Comparison of ENCODE assay signal across 14 cellular contexts in genomic region chr6:42177514-42178364, GRCh38. TPM values are rescaled to one million over a fixed set of nuclear protein-coding genes. Genes with fewer than 3 reads are reported as not detected.
DNase-seq lines count a peak whose midpoint lies in the region; ATAC-seq, FAIRE-seq and TF ChIP-seq lines count a peak whose summit lies in the region.
"Had no signal": no experiment of that assay in that cellular context is flagged by ENCODE, and none has a peak within 500 bp of the region (broad histone marks: within the 10 kb centered on the region; RNA-seq: fewer than 3 reads in every experiment).

No MANE protein-coding gene starts in this region.

- no peaks in the 10 kb centered on the region for H3K9me3 Mint-ChIP-seq in type B pancreatic cell
- H3K9me3 Mint-ChIP-seq: IgD-negative memory B cell had no signal

- no peak overlapping the region for H3K18ac ChIP-seq in mesenchymal stem cell (ENCODE audit: low read depth in 1 of 2, low read length in 2 of 2)

- peak; percentile 5 for DNase-seq in stimulated activated CD4-positive, alpha-beta T cell treated with anti-CD3 and anti-CD28 coated beads, Interleukin-12 subunit alpha, Interleukin-12 subunit beta, amount 100 ng/mL, for 4 hours
- DNase-seq in stimulated activated CD4-positive, alpha-beta T cell treated with anti-CD3 and anti-CD28 coated beads, Interleukin-4, amount 100 ng/mL, for 24 hours = no peak
- DNase-seq in K562 (ENCODE audit: extremely low read depth in 1 of 4, low spot score in 3 of 4) = peak in 2 of 4 experiments; percentile 43 to 56
- DNase-seq in mesenchymal stem cell = no peak
- no peak for DNase-seq in type B pancreatic cell (ENCODE audit: extremely low spot score, unreplicated experiment)
- no peak for DNase-seq in NCI-H1694 (lab: John Stamatoyannopoulos, UW)
- DNase-seq in DMS153 (lab: John Stamatoyannopoulos, UW) = no peak
- DNase-seq: NCI-H2081 had no signal

- no peak overlapping the region for H2BK5ac ChIP-seq in mesenchymal stem cell (ENCODE audit: low read depth, low read length, poor library complexity, severe bottlenecking)

- TF ChIP-seq POLR2A in K562 (conservative IDR thresholded peaks at IDR 0.05) = no peak

- H2BK12ac ChIP-seq in mesenchymal stem cell (ENCODE audit: low read length in 2 of 2) = no peak overlapping the region

- FAIRE-seq in K562 (lab: Jason Lieb, UNC) = no peak
- FAIRE-seq: G401.6, TTC549 had no signal

- H2BK15ac ChIP-seq in mesenchymal stem cell (ENCODE audit: low read depth, poor library complexity, severe bottlenecking) = peak overlapping the region; percentile 38

- TF ChIP-seq EP300 in K562 (IDR thresholded peaks at IDR 0.05; ENCODE audit: low read length) = no peak

- H3K4me1 Mint-ChIP-seq in type B pancreatic cell (ENCODE audit: unreplicated experiment) = no peaks in the 10 kb centered on the region

- no peak overlapping the region for H2AFZ ChIP-seq in K562 (ENCODE audit: low read depth, low read length)
- peak overlapping the region; percentile 6 for H2AFZ ChIP-seq in mesenchymal stem cell (ENCODE audit: low read depth, low read length)

- TF ChIP-seq RAD21 in K562 (CRISPR knock-in tag; conservative IDR thresholded peaks at IDR 0.05 in 1 of 2, IDR thresholded peaks at IDR 0.05 in 1 of 2) = no peak

- no peaks in the 10 kb centered on the region for H4K20me1 ChIP-seq in K562 (replicated peaks; ENCODE audit: control insufficient read depth, insufficient read depth, low read length)

- H3K4me2 ChIP-seq in K562 (ENCODE audit: insufficient read depth, low read length) (no peak overlapping the region), mesenchymal stem cell (ENCODE audit: low read length, poor library complexity, severe bottlenecking) (no peak overlapping the region)

- H3K4me3 ChIP-seq in K562 (no peak overlapping the region), mesenchymal stem cell (ENCODE audit: insufficient read depth in 1 of 2, low read depth in 1 of 2, low read length in 2 of 2) (no peak overlapping the region)

- no peaks in the 10 kb centered on the region for H3K9me3 ChIP-seq in K562 (replicated peaks; ENCODE audit: control insufficient read depth, insufficient read depth, low read depth, low read length)
- no peaks in the 10 kb centered on the region for H3K9me3 ChIP-seq in mesenchymal stem cell (ENCODE audit: control insufficient read depth, low read length)

- intact Hi-C loops in K562 (cut with micrococcal nuclease) = no loop called here

- H3K4me3 Mint-ChIP-seq in type B pancreatic cell = peak overlapping the region; percentile 79
- H3K4me3 Mint-ChIP-seq: activated naive CD8-positive, alpha-beta T cell had no signal

- no peak overlapping the region for H3K27ac ChIP-seq in K562 (ENCODE audit: extremely low read depth, low read depth, low read length)
- no peak overlapping the region for H3K27ac ChIP-seq in mesenchymal stem cell (ENCODE audit: low read length, poor library complexity, severe bottlenecking)

- H3K4me1 ChIP-seq in K562 (replicated peaks in 1 of 2; ENCODE audit: control insufficient read depth in 2 of 2, insufficient read depth in 2 of 2, low read length in 2 of 2) = peaks cover 4 to 28% of the 10 kb centered on the region in 2 experiments; a peak in 4 of 5 replicates
- no peaks in the 10 kb centered on the region for H3K4me1 ChIP-seq in mesenchymal stem cell (ENCODE audit: control insufficient read depth, insufficient read depth, low read depth, low read length)

- POLR2A ChIA-PET in K562 (lab: Yijun Ruan, JAX) = interaction anchor here (0.6 to 1.2 kb wide), 4 partner anchors 16 to 307 kb away, joined by 3 to 4 read pairs (median 3); partner anchors contain the start of gene GUCA1B

- no peak overlapping the region for H3K23ac ChIP-seq in mesenchymal stem cell (ENCODE audit: low read length in 2 of 2)

- H2BK120ac ChIP-seq in mesenchymal stem cell (ENCODE audit: low read depth, low read length) = no peak overlapping the region

- H3K4ac ChIP-seq in mesenchymal stem cell (ENCODE audit: low read depth in 1 of 2, low read length in 2 of 2) = no peak overlapping the region

- WGBS in K562 (ENCODE audit: insufficient coverage, low coverage, missing lambda C conversion rate) = 54% methylated on average over 20 of the region's 27 CpGs
- WGBS in mesenchymal stem cell = 24% methylated on average over 27 of the region's 27 CpGs

- in situ Hi-C loops in K562 (cut with MboI) = no loop called here

- no peak for ATAC-seq in K562
- no peak for ATAC-seq in GM21737 (IDR thresholded peaks at IDR 0.05; ENCODE audit: unreplicated experiment)

- H2AK5ac ChIP-seq in mesenchymal stem cell (ENCODE audit: low read length, severe bottlenecking) = no peak overlapping the region

- no peak overlapping the region for H3K14ac ChIP-seq in mesenchymal stem cell (ENCODE audit: low read length in 2 of 2)

- no peak overlapping the region for H4K8ac ChIP-seq in mesenchymal stem cell (ENCODE audit: low read length)

- no peaks in the 10 kb centered on the region for H3K9me1 ChIP-seq in K562 (ENCODE audit: control insufficient read depth, insufficient read depth, low read length)

- H3K36me3 Mint-ChIP-seq in type B pancreatic cell = no peaks in the 10 kb centered on the region
- H3K36me3 Mint-ChIP-seq: activated naive CD8-positive, alpha-beta T cell had no signal

- no peaks in the 10 kb centered on the region for H3K79me1 ChIP-seq in mesenchymal stem cell (replicated peaks; ENCODE audit: low read length, poor library complexity, severe bottlenecking)

- H3K9ac ChIP-seq in K562 (ENCODE audit: insufficient read depth in 1 of 2, low read depth in 2 of 2, low read length in 2 of 2) = no peak overlapping the region
- H3K9ac ChIP-seq in mesenchymal stem cell (ENCODE audit: low read length) = no peak overlapping the region

- CTCF ChIA-PET in K562 (lab: Yijun Ruan, JAX; ENCODE audit: low intra/inter-chr PET ratio) = no interaction called here

- TF ChIP-seq CTCF in K562 (IDR thresholded peaks at IDR 0.05 in 2 of 3, conservative IDR thresholded peaks at IDR 0.05 in 1 of 3; ENCODE audit: insufficient read depth in 2 of 3, low read depth in 1 of 3, low read length in 3 of 3) = no peak
- no peak for TF ChIP-seq CTCF in type B pancreatic cell (conservative IDR thresholded peaks at IDR 0.05)

- H3K27ac Mint-ChIP-seq in type B pancreatic cell = no peak overlapping the region
- H3K27ac Mint-ChIP-seq: activated naive CD8-positive, alpha-beta T cell had no signal

- H3K27me3 ChIP-seq in K562 (ENCODE audit: control insufficient read depth in 2 of 2, insufficient read depth in 2 of 2, low read length in 2 of 2) = no peaks in the 10 kb centered on the region
- H3K27me3 ChIP-seq in mesenchymal stem cell (ENCODE audit: control insufficient read depth in 1 of 2, insufficient read depth in 1 of 2, low read length in 2 of 2) = peaks cover 0 to 11% of the 10 kb centered on the region in 2 experiments

- H3K36me3 ChIP-seq in K562 (ENCODE audit: control insufficient read depth, insufficient read depth, low read length) (no peaks in the 10 kb centered on the region), mesenchymal stem cell (ENCODE audit: control insufficient read depth in 1 of 2, insufficient read depth in 2 of 2, low read depth in 1 of 2, low read length in 2 of 2) (no peaks in the 10 kb centered on the region)

- no peaks in the 10 kb centered on the region for H3K79me2 ChIP-seq in K562 (ENCODE audit: control insufficient read depth, insufficient read depth, low read length)

- BruUV-seq in K562 (replicated peaks; lab: Mats Ljungman, UMichigan) = no TSS peak

- no peak overlapping the region for H4K91ac ChIP-seq in mesenchymal stem cell (ENCODE audit: low read length)

- peaks cover 6% of the 10 kb centered on the region for H3K27me3 Mint-ChIP-seq in type B pancreatic cell

RNA-seq across cellular contexts. Expression of gene GUCA1A, which starts 4.6 kb away (rescaled TPM):
- total RNA-seq in K562 (2011; cell fraction: chromatin; rRNA removed; ENCODE audit: low replicate concordance) = not detected in 2 replicates
- not detected in 2 replicates for total RNA-seq in K562 (2011; cell fraction: nucleolus; rRNA removed)
- not detected in 2 replicates for total RNA-seq in K562 (2011; cell fraction: nucleoplasm; rRNA removed)
- total RNA-seq in K562 (2014; rRNA removed) (not detected in 2 replicates), K562 (2014; rRNA removed; fragmentation: Illumina TruSeq; extraction: Trizol) (not detected in 2 replicates), K562 (2015; rRNA removed; fragmentation: Illumina TruSeq; extraction: Trizol) (not detected in 2 replicates), K562 (2021) (not detected in 2 replicates), type B pancreatic cell (ENCODE audit: low replicate concordance) (0.41 and 0.57 TPM in 2 replicates)
- polyA plus RNA-seq in K562 (2011; rRNA removed) (not detected in 2 replicates), K562 (2014; fragmentation: Illumina TruSeq; extraction: Trizol) (not detected in 2 replicates), K562 (2014; fragmentation: Nextera tagmentation; extraction: Ambion mirVana) (not detected), K562 (2014; rRNA removed) (not detected in 2 replicates)
- polyA plus RNA-seq in K562 (2011; cell fraction: cytosol; rRNA removed) = not detected in 2 replicates
- polyA plus RNA-seq in K562 (2011; cell fraction: nucleus; rRNA removed) = not detected in 2 replicates
- polyA plus RNA-seq in K562 (2012) = not detected in 2 replicates
- not detected in 2 replicates for polyA minus RNA-seq in K562 (2011; rRNA and poly(A)+ RNA removed)
- polyA minus RNA-seq in K562 (2011; cell fraction: cytosol; rRNA and poly(A)+ RNA removed) = not detected in 2 replicates
- polyA minus RNA-seq in K562 (2011; cell fraction: nucleus; rRNA and poly(A)+ RNA removed) = not detected in 2 replicates
- 0.19 TPM for polyA plus RNA-seq in mesenchymal stem cell (2013, experiment 1 of 2)
- polyA plus RNA-seq in mesenchymal stem cell (2013, experiment 2 of 2) = 0.05 TPM
- total RNA-seq: RPMI7951 had no signal
- polyA plus RNA-seq: IgD-negative memory B cell had no signal

RNA-seq across cellular contexts. Expression of gene GUCA1B, which starts 17.0 kb away (rescaled TPM):
- total RNA-seq in K562 (2011; cell fraction: chromatin; rRNA removed; ENCODE audit: low replicate concordance) = 3.9 and 6.5 TPM in 2 replicates
- total RNA-seq in K562 (2011; cell fraction: nucleolus; rRNA removed) = 3.2 and 3.3 TPM in 2 replicates
- total RNA-seq in K562 (2011; cell fraction: nucleoplasm; rRNA removed) = 5.9 and 7.7 TPM in 2 replicates
- total RNA-seq in K562 (2014; rRNA removed) = 0.20 and 0.23 TPM in 2 replicates
- total RNA-seq in K562 (2014; rRNA removed; fragmentation: Illumina TruSeq; extraction: Trizol) = 0.69 and 0.77 TPM in 2 replicates
- 0.34 and 0.51 TPM in 2 replicates for total RNA-seq in K562 (2015; rRNA removed; fragmentation: Illumina TruSeq; extraction: Trizol)
- total RNA-seq in K562 (2021) = 0.92 and 0.95 TPM in 2 replicates
- 0.54 and 1.7 TPM in 2 replicates for polyA plus RNA-seq in K562 (2011; rRNA removed)
- 0.19 and 1.4 TPM in 2 replicates for polyA plus RNA-seq in K562 (2011; cell fraction: cytosol; rRNA removed)
- polyA plus RNA-seq in K562 (2011; cell fraction: nucleus; rRNA removed) = 2.5 and 3.8 TPM in 2 replicates
- polyA plus RNA-seq in K562 (2012) = 0.40 and 1.4 TPM in 2 replicates
- polyA plus RNA-seq in K562 (2014; fragmentation: Illumina TruSeq; extraction: Trizol) = 0.43 and 0.48 TPM in 2 replicates
- polyA plus RNA-seq in K562 (2014; fragmentation: Nextera tagmentation; extraction: Ambion mirVana) = not detected
- 0.21 TPM in 1 of 2 replicates, not detected in the other for polyA plus RNA-seq in K562 (2014; rRNA removed)
- polyA minus RNA-seq in K562 (2011; rRNA and poly(A)+ RNA removed) = 0.60 and 1.3 TPM in 2 replicates
- not detected in 2 replicates for polyA minus RNA-seq in K562 (2011; cell fraction: cytosol; rRNA and poly(A)+ RNA removed)
- polyA minus RNA-seq in K562 (2011; cell fraction: nucleus; rRNA and poly(A)+ RNA removed) = 0.54 and 1.7 TPM in 2 replicates
- 0.32 TPM for polyA plus RNA-seq in mesenchymal stem cell (2013, experiment 1 of 2)
- 0.29 TPM for polyA plus RNA-seq in mesenchymal stem cell (2013, experiment 2 of 2)
- total RNA-seq in type B pancreatic cell (ENCODE audit: low replicate concordance) = 0.67 and 1.1 TPM in 2 replicates
- total RNA-seq: RPMI7951 had no signal

RNA-seq across cellular contexts. Expression of gene C6orf132, which starts 35.3 kb away (rescaled TPM):
- 1.0 and 1.2 TPM in 2 replicates for total RNA-seq in K562 (2011; cell fraction: chromatin; rRNA removed; ENCODE audit: low replicate concordance)
- 0.53 and 1.0 TPM in 2 replicates for total RNA-seq in K562 (2011; cell fraction: nucleolus; rRNA removed)
- total RNA-seq in K562 (2011; cell fraction: nucleoplasm; rRNA removed) = 1.0 and 2.0 TPM in 2 replicates
- total RNA-seq in K562 (2014; rRNA removed) = 0.14 and 0.20 TPM in 2 replicates
- 0.16 and 0.18 TPM in 2 replicates for total RNA-seq in K562 (2014; rRNA removed; fragmentation: Illumina TruSeq; extraction: Trizol)
- total RNA-seq in K562 (2015; rRNA removed; fragmentation: Illumina TruSeq; extraction: Trizol) = 0.08 and 0.11 TPM in 2 replicates
- total RNA-seq in K562 (2021) = 0.22 and 0.35 TPM in 2 replicates
- 0.20 and 0.21 TPM in 2 replicates for polyA plus RNA-seq in K562 (2011; rRNA removed)
- polyA plus RNA-seq in K562 (2011; cell fraction: cytosol; rRNA removed) = 0.16 and 0.25 TPM in 2 replicates
- 0.20 and 0.33 TPM in 2 replicates for polyA plus RNA-seq in K562 (2011; cell fraction: nucleus; rRNA removed)
- 0.21 and 0.35 TPM in 2 replicates for polyA plus RNA-seq in K562 (2012)
- 0.10 TPM in 2 replicates for polyA plus RNA-seq in K562 (2014; fragmentation: Illumina TruSeq; extraction: Trizol)
- polyA plus RNA-seq in K562 (2014; fragmentation: Nextera tagmentation; extraction: Ambion mirVana) = under 1 TPM; 0.06 to 0.08 TPM
- polyA plus RNA-seq in K562 (2014; rRNA removed) = 0.16 and 0.26 TPM in 2 replicates
- polyA minus RNA-seq in K562 (2011; rRNA and poly(A)+ RNA removed) = 0.51 and 0.67 TPM in 2 replicates
- 0.19 TPM in 1 of 2 replicates, not detected in the other for polyA minus RNA-seq in K562 (2011; cell fraction: cytosol; rRNA and poly(A)+ RNA removed)
- polyA minus RNA-seq in K562 (2011; cell fraction: nucleus; rRNA and poly(A)+ RNA removed) = 0.40 and 0.44 TPM in 2 replicates
- polyA plus RNA-seq in mesenchymal stem cell (2013, experiment 1 of 2) = 2.1 TPM
- polyA plus RNA-seq in mesenchymal stem cell (2013, experiment 2 of 2) = 2.2 TPM
- total RNA-seq in type B pancreatic cell (ENCODE audit: low replicate concordance) = 22.9 and 56.4 TPM in 2 replicates
- total RNA-seq: RPMI7951 had no signal
- polyA plus RNA-seq: IgD-negative memory B cell had no signal

RNA-seq across cellular contexts. Expression of gene MRPS10, which starts 39.9 kb away (rescaled TPM):
- total RNA-seq in K562 (2011; cell fraction: chromatin; rRNA removed; ENCODE audit: low replicate concordance) = 25.3 and 53.6 TPM in 2 replicates
- 17.6 and 18.5 TPM in 2 replicates for total RNA-seq in K562 (2011; cell fraction: nucleolus; rRNA removed)
- total RNA-seq in K562 (2011; cell fraction: nucleoplasm; rRNA removed) = 37.0 and 65.0 TPM in 2 replicates
- 48.6 and 50.3 TPM in 2 replicates for total RNA-seq in K562 (2014; rRNA removed)
- 93.7 and 106 TPM in 2 replicates for total RNA-seq in K562 (2014; rRNA removed; fragmentation: Illumina TruSeq; extraction: Trizol)
- total RNA-seq in K562 (2015; rRNA removed; fragmentation: Illumina TruSeq; extraction: Trizol) = 72.7 and 78.8 TPM in 2 replicates
- 51.1 and 53.7 TPM in 2 replicates for total RNA-seq in K562 (2021)
- polyA plus RNA-seq in K562 (2011; rRNA removed) = 57.0 and 102 TPM in 2 replicates
- 26.0 and 42.1 TPM in 2 replicates for polyA plus RNA-seq in K562 (2011; cell fraction: cytosol; rRNA removed)
- polyA plus RNA-seq in K562 (2011; cell fraction: nucleus; rRNA removed) = 11.1 and 15.9 TPM in 2 replicates
- 55.9 and 63.4 TPM in 2 replicates for polyA plus RNA-seq in K562 (2012)
- polyA plus RNA-seq in K562 (2014; fragmentation: Illumina TruSeq; extraction: Trizol) = 94.8 and 99.9 TPM in 2 replicates
- polyA plus RNA-seq in K562 (2014; fragmentation: Nextera tagmentation; extraction: Ambion mirVana) = 100 to 1,000 TPM; 126 to 166 TPM
- polyA plus RNA-seq in K562 (2014; rRNA removed) = 65.9 and 86.5 TPM in 2 replicates
- polyA minus RNA-seq in K562 (2011; rRNA and poly(A)+ RNA removed) = 48.2 and 55.1 TPM in 2 replicates
- polyA minus RNA-seq in K562 (2011; cell fraction: cytosol; rRNA and poly(A)+ RNA removed) = 13.4 and 24.6 TPM in 2 replicates
- polyA minus RNA-seq in K562 (2011; cell fraction: nucleus; rRNA and poly(A)+ RNA removed) = 8.6 and 17.8 TPM in 2 replicates
- 39.7 TPM for polyA plus RNA-seq in mesenchymal stem cell (2013, experiment 1 of 2)
- polyA plus RNA-seq in mesenchymal stem cell (2013, experiment 2 of 2) = 41.1 TPM
- total RNA-seq in type B pancreatic cell (ENCODE audit: low replicate concordance) = 27.3 and 29.0 TPM in 2 replicates
